ENCODE assay signal across 13 cellular contexts in genomic region chr13:46606915-46607413, GRCh38. TPM values are rescaled to one million over a fixed set of nuclear protein-coding genes. Genes with fewer than 3 reads are reported as not detected.
A peak's percentile ranks its signal among the peaks of the same experiment; 100 is the strongest.
DNase-seq lines count a peak whose midpoint lies in the region; ATAC-seq, FAIRE-seq and TF ChIP-seq lines count a peak whose summit lies in the region.
"Had no signal": no experiment of that assay in that cellular context is flagged by ENCODE, and none has a peak within 500 bp of the region (broad histone marks: within the 10 kb centered on the region; RNA-seq: fewer than 3 reads in every experiment).

No MANE protein-coding gene starts in this region.

- FAIRE-seq in GM19239 (lab: Jason Lieb, UNC) (peak; percentile 89), GM12878 (lab: Jason Lieb, UNC) (no peak)

- no peaks in the 10 kb centered on the region for H3K27me3 ChIP-seq in CD4-positive, CD25-positive, alpha-beta regulatory T cell (ENCODE audit: control insufficient read depth, insufficient read depth, low read length)
- H3K27me3 ChIP-seq in GM12878 (replicated peaks in 1 of 2; ENCODE audit: control insufficient read depth in 2 of 2, insufficient read depth in 2 of 2, low read length in 1 of 2) = no peaks in the 10 kb centered on the region

- peaks cover 99% of the 10 kb centered on the region for H3K79me2 ChIP-seq in GM12878 (ENCODE audit: control insufficient read depth, insufficient read depth, low read length)

- RAD21 ChIA-PET in GM12878 (lab: Charles Lee; ENCODE audit: unreplicated experiment) = interaction anchor here (0.7 to 3.9 kb wide), 9 partner anchors 9 to 55 kb away, joined by 3 to 22 read pairs (median 4); no protein-coding TSS in a partner anchor

- no peaks in the 10 kb centered on the region for H3K36me3 Mint-ChIP-seq in CD4-positive, CD25-positive, alpha-beta regulatory T cell
- no peaks in the 10 kb centered on the region for H3K36me3 Mint-ChIP-seq in natural killer cell treated with Interleukin-12 subunit alpha and Interleukin-12 subunit beta and Interleukin-15 and Interleukin-18, amount 100 ng/mL, for 72 hours

- H3K9ac ChIP-seq in GM12878 (ENCODE audit: control insufficient read depth, insufficient read depth, low read length) = peak overlapping the region; percentile 1; the same call in 1 of the 2 replicates

- H3K9me3 ChIP-seq in CD4-positive, CD25-positive, alpha-beta regulatory T cell (ENCODE audit: control insufficient read depth in 2 of 2, low read length in 2 of 2) = no peaks in the 10 kb centered on the region
- no peaks in the 10 kb centered on the region for H3K9me3 ChIP-seq in GM12878 (replicated peaks; ENCODE audit: control insufficient read depth, insufficient read depth, low read length)

- no peak overlapping the region for H2AFZ ChIP-seq in GM12878 (ENCODE audit: control insufficient read depth, low read depth, low read length)

- H3K4me1 ChIP-seq in CD4-positive, CD25-positive, alpha-beta regulatory T cell (ENCODE audit: control insufficient read depth, insufficient read depth, low read length, poor library complexity, severe bottlenecking) = peaks cover 8% of the 10 kb centered on the region
- H3K4me1 ChIP-seq in GM12878 (ENCODE audit: control insufficient read depth, insufficient read depth, low read length) = peaks cover 42% of the 10 kb centered on the region

- no peak for TF ChIP-seq RAD21 in GM12878 (IDR thresholded peaks at IDR 0.05; ENCODE audit: insufficient read depth, low read depth, low read length)

- H3K27me3 Mint-ChIP-seq in CD4-positive, CD25-positive, alpha-beta regulatory T cell = no peaks in the 10 kb centered on the region
- H3K27me3 Mint-ChIP-seq in natural killer cell treated with Interleukin-12 subunit alpha and Interleukin-12 subunit beta and Interleukin-15 and Interleukin-18, amount 100 ng/mL, for 72 hours = no peaks in the 10 kb centered on the region

- in situ Hi-C loops in GM12878 (cut with MboI) = no loop called here

- CTCF ChIA-PET in GM12878 (lab: Yijun Ruan, JAX) = interaction anchor here (0.8 to 3.2 kb wide), 9 partner anchors 9 to 114 kb away, joined by 3 to 12 read pairs (median 3); no protein-coding TSS in a partner anchor

- TF ChIP-seq CTCF in GM12878 (IDR thresholded peaks at IDR 0.05 in 2 of 3, conservative IDR thresholded peaks at IDR 0.05 in 1 of 3; ENCODE audit: control insufficient read depth in 2 of 3, extremely low read depth in 1 of 3, insufficient read depth in 1 of 3, low read depth in 3 of 3, low read length in 3 of 3) = no peak

- H3K36me3 ChIP-seq in CD4-positive, CD25-positive, alpha-beta regulatory T cell (ENCODE audit: control insufficient read depth, insufficient read depth, low read length) = no peaks in the 10 kb centered on the region
- no peaks in the 10 kb centered on the region; a peak in 1 of 4 replicates for H3K36me3 ChIP-seq in GM12878 (ENCODE audit: control insufficient read depth in 2 of 2, insufficient read depth in 2 of 2, low read length in 1 of 2)

- H3K4me3 ChIP-seq in CD4-positive, CD25-positive, alpha-beta regulatory T cell (ENCODE audit: low read depth, low read length) = no peak overlapping the region
- H3K4me3 ChIP-seq in GM12878 = peak overlapping the region; percentile 6; the same call in 1 of the 2 replicates

- H3K27ac ChIP-seq in CD4-positive, CD25-positive, alpha-beta regulatory T cell (ENCODE audit: insufficient read depth, low read length, poor library complexity, severe bottlenecking) = no peak overlapping the region
- H3K27ac ChIP-seq in GM12878 (ENCODE audit: control insufficient read depth, insufficient read depth) = peak overlapping the region; percentile 85

- 42% methylated on average over 3 of the region's 3 CpGs for WGBS in GM12878 (ENCODE audit: insufficient coverage, insufficient replicate concordance, low lambda C conversion rate, missing lambda C conversion rate)

- TF ChIP-seq POLR2A in GM12878 (IDR thresholded peaks at IDR 0.05; ENCODE audit: low read depth, low read length) = no peak

- POLR2A ChIA-PET in GM12878 (lab: Charles Lee) = interaction anchor here (1.3 to 3.2 kb wide), 7 partner anchors 9 to 55 kb away, joined by 5 to 12 read pairs (median 6); no protein-coding TSS in a partner anchor

- H3K4me3 Mint-ChIP-seq in CD4-positive, CD25-positive, alpha-beta regulatory T cell = peak overlapping the region in 1 of 4 donors; percentile 13
- peak overlapping the region; percentile 13 for H3K4me3 Mint-ChIP-seq in natural killer cell treated with Interleukin-12 subunit alpha and Interleukin-12 subunit beta and Interleukin-15 and Interleukin-18, amount 100 ng/mL, for 72 hours
- H3K4me3 Mint-ChIP-seq: T-helper 2 cell treated with Interferon-gamma antibody and Interleukin-4, amounts not matched to agents 5 μg/mL and 100 μg/mL, for 36 hours had no signal

- H3K9me3 Mint-ChIP-seq in CD4-positive, CD25-positive, alpha-beta regulatory T cell = peaks cover 0 to 2% (median 0%) of the 10 kb centered on the region in 7 donors
- no peaks in the 10 kb centered on the region for H3K9me3 Mint-ChIP-seq in natural killer cell treated with Interleukin-12 subunit alpha and Interleukin-12 subunit beta and Interleukin-15 and Interleukin-18, amount 100 ng/mL, for 72 hours
- H3K9me3 Mint-ChIP-seq: T-helper 2 cell treated with Interferon-gamma antibody and Interleukin-4, amounts not matched to agents 5 μg/mL and 100 μg/mL, for 36 hours had no signal

- intact Hi-C loops in GM12878 (cut with micrococcal nuclease; ENCODE audit: unreplicated experiment) = loop anchor here (1.0 to 5.0 kb wide), 2 partner anchors 32 to 60 kb away; no protein-coding TSS in a partner anchor

- SMC1A ChIA-PET in GM12878 (lab: Charles Lee; ENCODE audit: uncharacterized antibody, unreplicated experiment) = interaction anchor here (0.7 to 16.4 kb wide), 12 partner anchors 15 to 586 kb away, joined by 3 to 367 read pairs (median 4); no protein-coding TSS in a partner anchor

- H3K4me1 Mint-ChIP-seq in CD4-positive, CD25-positive, alpha-beta regulatory T cell = peaks cover 19 to 68% (median 66%) of the 10 kb centered on the region in 4 donors
- peaks cover 41 to 51% of the 10 kb centered on the region in 2 donors for H3K4me1 Mint-ChIP-seq in natural killer cell treated with Interleukin-12 subunit alpha and Interleukin-12 subunit beta and Interleukin-15 and Interleukin-18, amount 100 ng/mL, for 72 hours (ENCODE audit: low read depth in 2 of 2)

- peak overlapping the region; percentile 18 to 90 (median 75) for H3K27ac Mint-ChIP-seq in CD4-positive, CD25-positive, alpha-beta regulatory T cell
- peak overlapping the region; percentile 63 to 81 for H3K27ac Mint-ChIP-seq in natural killer cell treated with Interleukin-12 subunit alpha and Interleukin-12 subunit beta and Interleukin-15 and Interleukin-18, amount 100 ng/mL, for 72 hours
- H3K27ac Mint-ChIP-seq: T-helper 2 cell treated with Interferon-gamma antibody and Interleukin-4, amounts not matched to agents 5 μg/mL and 100 μg/mL, for 36 hours had no signal

- no peak for ATAC-seq in CD4-positive, CD25-positive, alpha-beta regulatory T cell (ENCODE audit: low read depth in 2 of 2)
- ATAC-seq in GM12878 = peak; percentile 39
- no peak for ATAC-seq in natural killer cell treated with Interleukin-12 subunit alpha and Interleukin-12 subunit beta and Interleukin-15 and Interleukin-18, amount 100 ng/mL, for 72 hours
- no peak for ATAC-seq in HG02759 (IDR thresholded peaks at IDR 0.05; ENCODE audit: unreplicated experiment)

- DNase-seq in CD4-positive, CD25-positive, alpha-beta regulatory T cell = no peak
- no peak for DNase-seq in GM19239 (ENCODE audit: insufficient read length, low spot score)
- no peak for DNase-seq in GM12878 (ENCODE audit: low read depth, low spot score)
- no peak for DNase-seq in natural killer cell treated with Interleukin-12 subunit alpha and Interleukin-12 subunit beta and Interleukin-15 and Interleukin-18, amount 100 ng/mL, for 72 hours (ENCODE audit: low spot score)
- DNase-seq in anterior cingulate cortex (lab: John Stamatoyannopoulos, UW) = no peak
- DNase-seq in DMS 273 (lab: John Stamatoyannopoulos, UW; ENCODE audit: unreplicated experiment) = no peak
- DNase-seq: activated CD8-positive, alpha-beta memory T cell treated with anti-CD3 and anti-CD28 coated beads, Interleukin-2, amount 50 U/mL, for 48 hours; cerebellar nuclear complex; DMS153; left ventricle myocardium superior; NCI-H2081 had no signal

- no peaks in the 10 kb centered on the region for H4K20me1 ChIP-seq in GM12878 (ENCODE audit: control insufficient read depth, insufficient read depth)

- TF ChIP-seq EP300 in GM12878 (IDR thresholded peaks at IDR 0.05; ENCODE audit: borderline replicate concordance in 1 of 2, control insufficient read depth in 1 of 2, low read depth in 2 of 2, low read length in 2 of 2) = no peak

- H3K4me2 ChIP-seq in GM12878 (ENCODE audit: control insufficient read depth, insufficient read depth) = peak overlapping the region; percentile 39

- no TSS peak for BruUV-seq in GM12878 (replicated peaks; lab: Mats Ljungman, UMichigan)

TF ChIP-seq in GM12878, 131 proteins besides CTCF, POLR2A, EP300 and RAD21 (continues in another document):
- TF ChIP-seq WRNIP1 (IDR thresholded peaks at IDR 0.05; ENCODE audit: borderline replicate concordance, low read depth, low read length) (0 out of 2 replicates have a peak, but pooled peaks have one; percentile 44), LARP7 (IDR thresholded peaks at IDR 0.05) (peak; percentile 42; the same call in 1 of the 2 replicates), NR2C2 (IDR thresholded peaks at IDR 0.05; ENCODE audit: borderline replicate concordance, control insufficient read depth, insufficient read length, low read depth) (no peak)

RNA-seq across cellular contexts. Expression of gene LRCH1, which starts 54.0 kb away (rescaled TPM):
- total RNA-seq in CD4-positive, CD25-positive, alpha-beta regulatory T cell = 23.5 TPM
- polyA plus RNA-seq in CD4-positive, CD25-positive, alpha-beta regulatory T cell = 1 to 10 TPM; 2.6 to 3.9 (median 3.2) TPM
- total RNA-seq in GM12878 (2013; cell fraction: nucleolus; rRNA removed) = 234 and 245 TPM in 2 replicates
- total RNA-seq in GM12878 (2014; rRNA removed) (13.2 and 13.8 TPM in 2 replicates), GM12878 (2014; rRNA removed; fragmentation: Illumina TruSeq; extraction: Trizol) (16.8 and 17.5 TPM in 2 replicates), GM12878 (2021) (23.3 and 24.0 TPM in 2 replicates)
- polyA plus RNA-seq in GM12878 (2011; ENCODE audit: low read depth) = 11.3 TPM
- polyA plus RNA-seq in GM12878 (2011; rRNA removed) (48.9 and 51.6 TPM in 2 replicates), GM12878 (2014; fragmentation: Illumina TruSeq; extraction: Trizol) (20.0 and 23.4 TPM in 2 replicates), GM12878 (2014; fragmentation: Nextera tagmentation; extraction: Ambion mirVana) (1 to 10 TPM; 5.3 to 5.4 TPM), GM12878 (2014; rRNA removed) (13.8 and 15.6 TPM in 2 replicates), GM12878 (2016; fragmentation: Nextera tagmentation; extraction: Ambion mirVana) (1 to 10 TPM; 7.9 to 9.2 TPM)
- polyA plus RNA-seq in GM12878 (2011; cell fraction: cytosol; rRNA removed) = 21.1 and 23.9 TPM in 2 replicates
- polyA plus RNA-seq in GM12878 (2011; cell fraction: nucleus; rRNA removed) = 43.0 and 54.0 TPM in 2 replicates
- 16.7 and 24.5 TPM in 2 replicates for polyA plus RNA-seq in GM12878 (2012)
- polyA minus RNA-seq in GM12878 (2011; rRNA and poly(A)+ RNA removed) = 76.0 and 94.2 TPM in 2 replicates
- polyA minus RNA-seq in GM12878 (2011; cell fraction: cytosol; rRNA and poly(A)+ RNA removed) = 19.8 and 21.5 TPM in 2 replicates
- 103 and 119 TPM in 2 replicates for polyA minus RNA-seq in GM12878 (2011; cell fraction: nucleus; rRNA and poly(A)+ RNA removed)
- total RNA-seq in natural killer cell treated with Interleukin-12 subunit alpha and Interleukin-12 subunit beta and Interleukin-15 and Interleukin-18, amount 100 ng/mL, for 72 hours = 10 to 100 TPM; 24.9 to 26.0 TPM
